In genomic region chr17:42405963-42406495, GRCh38 we compare ENCODE assay signal across 8 cellular contexts. TPM values are rescaled to one million over a fixed set of nuclear protein-coding genes. Genes with fewer than 3 reads are reported as not detected.
A peak's percentile ranks its signal among the peaks of the same experiment; 100 is the strongest.
DNase-seq lines count a peak whose midpoint lies in the region; ATAC-seq and TF ChIP-seq lines count a peak whose summit lies in the region.

No MANE protein-coding gene starts in this region.

- no peak for TF ChIP-seq POLR2A in tibial nerve (IDR thresholded peaks at IDR 0.05)

- peaks cover 65% of the 10 kb centered on the region for H3K36me3 ChIP-seq in SJSA1
- H3K36me3 ChIP-seq in tibial nerve: peaks cover 0 to 29% (median 0%) of the 10 kb centered on the region in 3 donors

- peak in 1 of 2 donors; percentile 80 for TF ChIP-seq EP300 in tibial nerve (IDR thresholded peaks at IDR 0.05)

- peaks cover 29% of the 10 kb centered on the region for H3K4me1 ChIP-seq in SJSA1 (replicated peaks)
- peaks cover 0 to 97% (median 68%) of the 10 kb centered on the region in 4 donors for H3K4me1 ChIP-seq in tibial nerve

- H3K27ac ChIP-seq in SJSA1: no peak overlapping the region
- H3K27ac ChIP-seq in tibial nerve: peak overlapping the region; percentile 74 to 98 (median 88)

- no peaks in the 10 kb centered on the region for H3K27me3 ChIP-seq in SJSA1 (replicated peaks)
- no peaks in the 10 kb centered on the region for H3K27me3 ChIP-seq in tibial nerve

- DNase-seq in COLO668 (lab: John Stamatoyannopoulos, UW; ENCODE audit: unreplicated experiment): peak; percentile 54
- DNase-seq in Jurkat, Clone E6-1 (ENCODE audit: low read depth, low spot score): peak; percentile 79
- DNase-seq in SJSA1 (ENCODE audit: low read depth in 1 of 2, low spot score in 2 of 2): peak; percentile 65 to 75
- DNase-seq in activated gamma-delta T cell treated with Interleukin-2 at 50 U/mL for 16 hours: peak; percentile 82
- peak; percentile 85 for DNase-seq in germinal center (ENCODE audit: low spot score)
- DNase-seq in pons (ENCODE audit: low spot score): peak; percentile 75
- DNase-seq in tibial nerve (ENCODE audit: low spot score in 2 of 2): peak; percentile 87 to 96

- peak; percentile 81 to 94 (median 90) for TF ChIP-seq CTCF in tibial nerve (IDR thresholded peaks at IDR 0.05)

- no peak overlapping the region for H3K4me3 ChIP-seq in Jurkat, Clone E6-1 (ENCODE audit: low read length)
- H3K4me3 ChIP-seq in SJSA1 (no peak overlapping the region), tibial nerve (no peak overlapping the region)

- H3K9me3 ChIP-seq in SJSA1 (replicated peaks) (no peaks in the 10 kb centered on the region), tibial nerve (no peaks in the 10 kb centered on the region)

- WGBS in tibial nerve, 2 donors: 34 to 38% methylated on average over 24 to 26 of the region's 26 CpGs

- no peak for ATAC-seq in HG03378 (IDR thresholded peaks at IDR 0.05; ENCODE audit: unreplicated experiment)

RNA-seq across cellular contexts. Expression of gene CAVIN1, which starts 17.0 kb away (rescaled TPM):
- not detected for polyA plus RNA-seq in Jurkat, Clone E6-1 (2012; ENCODE audit: insufficient read depth, insufficient read length)
- 319 and 331 TPM in 2 replicates for total RNA-seq in SJSA1 (2014; rRNA removed; shearing (Covaris generic))
- total RNA-seq in tibial nerve: 100 to 1,000 TPM; 441 to 784 (median 706) TPM

RNA-seq across cellular contexts. Expression of gene STAT3, which starts 17.8 kb away (rescaled TPM):
- 38.7 TPM for polyA plus RNA-seq in Jurkat, Clone E6-1 (2012; ENCODE audit: insufficient read depth, insufficient read length)
- 41.1 and 65.8 TPM in 2 replicates for total RNA-seq in SJSA1 (2014; rRNA removed; shearing (Covaris generic))
- 100 to 1,000 TPM; 133 to 322 (median 188) TPM for total RNA-seq in tibial nerve

RNA-seq across cellular contexts. Expression of gene ATP6V0A1, which starts 52.6 kb away (rescaled TPM):
- 10.6 TPM for polyA plus RNA-seq in Jurkat, Clone E6-1 (2012; ENCODE audit: insufficient read depth, insufficient read length)
- total RNA-seq in SJSA1 (2014; rRNA removed; shearing (Covaris generic)): 11.8 and 14.8 TPM in 2 replicates
- total RNA-seq in tibial nerve: 100 to 1,000 TPM in 1 of 4 donors, 10 to 100 TPM in 3; 81.6 to 126 (median 96.6) TPM
